In genomic region chr20:59895908-59896307, GRCh38 we compare ENCODE assay signal across 29 cellular contexts.
"Had no signal": no experiment of that assay in that cellular context is flagged by ENCODE, and none has a peak within 500 bp of the region (broad histone marks: within the 10 kb centered on the region; RNA-seq: fewer than 3 reads in every experiment).

No MANE protein-coding gene starts in this region.

- DNase-seq: naive thymus-derived CD8-positive, alpha-beta T cell; nephron progenitor cell; nucleus accumbens; pancreas; posterior cingulate gyrus; psoas muscle; right cardiac atrium; right lobe of liver; sigmoid colon; spleen; stimulated activated CD4-positive, alpha-beta T cell treated with anti-CD3 and anti-CD28 coated beads, Interleukin-12 subunit alpha, Interleukin-12 subunit beta, amount 100 ng/mL, for 4 hours; stimulated activated CD4-positive, alpha-beta T cell treated with anti-CD3 and anti-CD28 coated beads, Interleukin-1b, Interleukin-23, amount 100 ng/mL, for 48 hours; stimulated activated CD4-positive, alpha-beta T cell treated with anti-CD3 and anti-CD28 coated beads, Interleukin-4, amount 100 ng/mL, for 1 hour; stimulated activated CD4-positive, alpha-beta T cell treated with anti-CD3 and anti-CD28 coated beads, Interleukin-4, amount 100 ng/mL, for 4 hours; stimulated activated CD8-positive, alpha-beta memory T cell treated with anti-CD3 and anti-CD28 coated beads, Interleukin-4, amount 100 ng/mL, for 48 hours; stimulated activated naive CD4-positive, alpha-beta T cell; stimulated activated naive CD8-positive, alpha-beta T cell treated with anti-CD3 and anti-CD28 coated beads, Interleukin-15, amount 100 ng/mL, for 72 hours; stimulated activated naive CD8-positive, alpha-beta T cell treated with anti-CD3 and anti-CD28 coated beads, Interleukin-15, Interleukin-2, amounts not matched to agents 100 U/mL and 50 U/mL, for 24 hours; substantia nigra; testis; tibial artery; transverse colon; upper lobe of right lung; uterus had no signal

- H3K9me3 ChIP-seq: neutrophil, pancreas, psoas muscle, right lobe of liver, sigmoid colon, suprapubic skin, testis, tibial artery, transverse colon, upper lobe of right lung, uterus had no signal

- H3K4me2 ChIP-seq: smooth muscle cell had no signal

- H3K36me3 ChIP-seq: neutrophil, pancreas, right lobe of liver, sigmoid colon, spleen, suprapubic skin, tibial artery, transverse colon, upper lobe of right lung, uterus had no signal

- H3K4me3 ChIP-seq: pancreas, psoas muscle, right lobe of liver, sigmoid colon, smooth muscle cell, spleen, suprapubic skin, testis, tibial artery, transverse colon, upper lobe of right lung, uterus had no signal

- FAIRE-seq: pancreas had no signal

- H3K4me1 ChIP-seq: psoas muscle, right lobe of liver, sigmoid colon, suprapubic skin, testis, tibial artery, transverse colon, upper lobe of right lung, uterus had no signal

- H3K27ac ChIP-seq: neutrophil, pancreas, psoas muscle, right lobe of liver, sigmoid colon, spleen, suprapubic skin, testis, tibial artery, transverse colon, upper lobe of right lung, uterus had no signal

- H3K27me3 ChIP-seq: pancreas, right lobe of liver, sigmoid colon, spleen, suprapubic skin, testis, tibial artery, transverse colon, upper lobe of right lung, uterus had no signal

- ATAC-seq: naive thymus-derived CD8-positive, alpha-beta T cell; natural killer cell treated with Interleukin-12 subunit alpha and Interleukin-12 subunit beta and Interleukin-15 and Interleukin-18, amount 100 ng/mL, for 72 hours; psoas muscle; right cardiac atrium; right lobe of liver; stimulated activated memory B cell treated with anti-CD40 and anti-IgM and Interleukin-4, amounts not matched to agents 10 μg/mL and 1 μg/mL and 100 μg/mL, for 72 hours; stimulated activated naive CD8-positive, alpha-beta T cell treated with anti-CD3 and anti-CD28 coated beads, Interleukin-15, amount 100 ng/mL, for 72 hours; stimulated activated naive CD8-positive, alpha-beta T cell treated with anti-CD3 and anti-CD28 coated beads, Interleukin-15, Interleukin-2, amounts not matched to agents 100 U/mL and 50 U/mL, for 24 hours; upper lobe of right lung had no signal
